Comparison of ENCODE assay signal across 2 cellular contexts in genomic region chr10:77560052-77560451, GRCh38.
TF ChIP-seq lines count a peak whose summit lies in the region.

No MANE protein-coding gene starts in this region.

TF ChIP-seq in A549, 52 proteins besides CTCF, POLR2A, EP300 and RAD21 (continued from another document):
- no peak for TF ChIP-seq NFE2L2 (conservative IDR thresholded peaks at IDR 0.05; ENCODE audit: low read length)
- TF ChIP-seq PBX3 (IDR thresholded peaks at IDR 0.05): no peak
- TF ChIP-seq RFX5 (IDR thresholded peaks at IDR 0.05): no peak
- TF ChIP-seq CBX2 (IDR thresholded peaks at IDR 0.05; ENCODE audit: borderline replicate concordance, low read depth): no peak
- peak; percentile 50 for TF ChIP-seq MAFK (IDR thresholded peaks at IDR 0.05; ENCODE audit: partially characterized antibody)
- no peak for TF ChIP-seq SREBF2 (IDR thresholded peaks at IDR 0.05)
- no peak for TF ChIP-seq MAX (IDR thresholded peaks at IDR 0.05)
TF ChIP-seq in A549: peak in this region for 1.

TF ChIP-seq in K562, 482 proteins besides CTCF, POLR2A, EP300 and RAD21:
- TF ChIP-seq ILF3 (IDR thresholded peaks at IDR 0.05; ENCODE audit: borderline replicate concordance): no peak
- TF ChIP-seq C11orf30 (IDR thresholded peaks at IDR 0.05; ENCODE audit: low read depth): peak; percentile 25; the same call in 1 of the 2 replicates
- TF ChIP-seq ZNF316 (IDR thresholded peaks at IDR 0.05): peak; percentile 63
- peak; percentile 50; the same call in 1 of the 2 replicates for TF ChIP-seq MAFG (tag; conservative IDR thresholded peaks at IDR 0.05)
- TF ChIP-seq REST (CRISPR knock-in tag; IDR thresholded peaks at IDR 0.05; ENCODE audit: low read depth): no peak
- TF ChIP-seq RBM14 (IDR thresholded peaks at IDR 0.05; ENCODE audit: borderline replicate concordance, insufficient read depth, low read depth, low read length): no peak
